In the genomic region with DNA sequence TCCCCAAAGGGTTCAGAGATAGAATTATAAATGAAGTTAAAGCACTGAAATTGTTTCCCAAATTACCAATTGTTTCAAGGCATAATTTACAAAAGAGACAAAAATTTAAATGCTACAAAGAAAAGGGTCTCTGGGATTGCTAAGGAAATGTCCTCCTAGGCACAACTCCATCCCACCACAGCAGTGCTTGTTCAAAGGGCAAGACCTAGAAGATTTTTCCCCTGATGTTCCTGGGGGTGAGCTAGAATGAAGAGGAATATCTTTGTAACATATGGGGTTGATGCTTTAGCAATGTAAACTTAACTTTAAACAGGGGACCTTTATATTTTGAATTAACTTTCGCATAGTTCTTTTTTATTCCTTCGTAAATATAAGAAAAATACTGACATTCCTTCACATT, we compare ENCODE assay signal across 13 cellular contexts. TPM values are rescaled to one million over a fixed set of nuclear protein-coding genes. Genes with fewer than 3 reads are reported as not detected.
DNase-seq lines count a peak whose midpoint lies in the region; ATAC-seq and TF ChIP-seq lines count a peak whose summit lies in the region.
"Had no signal": no experiment of that assay in that cellular context is flagged by ENCODE, and none has a peak within 500 bp of the region (broad histone marks: within the 10 kb centered on the region; RNA-seq: fewer than 3 reads in every experiment).

No MANE protein-coding gene starts in this region.

- DNase-seq in T-helper 1 cell (no peak), MM.1S (no peak), colonic mucosa (no peak), tibial artery (no peak), COR-L47 (lab: John Stamatoyannopoulos, UW) (no peak)
- DNase-seq: activated CD4-positive, CD25-positive, alpha-beta regulatory T cell; NCI-H187 treated with DMSO at 0.1 percent for 48 hours had no signal

- H3K4me3 Mint-ChIP-seq in T-helper 1 cell treated with Interleukin-12 subunit alpha and Interleukin-12 subunit beta and Interleukin-4 antibody, amounts not matched to agents 30 μg/mL and 1 μg/mL, for 36 hours = peak overlapping the region; percentile 99

- no peak overlapping the region for H2AFZ ChIP-seq in MM.1S (ENCODE audit: low read length)
- H2AFZ ChIP-seq: parathyroid adenoma had no signal

- peak overlapping the region; percentile 66 for H3K4me2 ChIP-seq in MM.1S (ENCODE audit: low read depth, low read length)

- no peaks in the 10 kb centered on the region for H3K36me3 ChIP-seq in MM.1S (replicated peaks; ENCODE audit: insufficient read depth, low read length)
- H3K36me3 ChIP-seq in colonic mucosa = no peaks in the 10 kb centered on the region
- no peaks in the 10 kb centered on the region for H3K36me3 ChIP-seq in tibial artery

- peak overlapping the region; percentile 98 for H3K27ac Mint-ChIP-seq in T-helper 1 cell treated with Interleukin-12 subunit alpha and Interleukin-12 subunit beta and Interleukin-4 antibody, amounts not matched to agents 30 μg/mL and 1 μg/mL, for 36 hours

- H3K27ac ChIP-seq in MM.1S (ENCODE audit: low read length) (peak overlapping the region; percentile 99; the same call in 1 of the 2 replicates), colonic mucosa (peak overlapping the region; percentile 66), skin epidermis (peak overlapping the region in 16 of 21 experiments; percentile 36 to 93 (median 68)), tibial artery (no peak overlapping the region)
- H3K27ac ChIP-seq: 22Rv1 had no signal

- ATAC-seq in GM18502 (IDR thresholded peaks at IDR 0.05; ENCODE audit: poor library complexity, unreplicated experiment) = no peak

- no peaks in the 10 kb centered on the region for H3K9me2 ChIP-seq in MM.1S (replicated peaks; ENCODE audit: insufficient read depth, low read length)

- peaks cover 81% of the 10 kb centered on the region for H3K79me2 ChIP-seq in MM.1S (ENCODE audit: low read length)
- H3K79me2 ChIP-seq: parathyroid adenoma had no signal

- peaks cover 37% of the 10 kb centered on the region for H3K36me3 Mint-ChIP-seq in T-helper 1 cell treated with Interleukin-12 subunit alpha and Interleukin-12 subunit beta and Interleukin-4 antibody, amounts not matched to agents 30 μg/mL and 1 μg/mL, for 36 hours (ENCODE audit: low read depth)

- TF ChIP-seq CTCF in MM.1S (IDR thresholded peaks at IDR 0.05; ENCODE audit: low read length) (no peak), colonic mucosa (IDR thresholded peaks at IDR 0.05) (no peak), tibial artery (IDR thresholded peaks at IDR 0.05) (no peak)

- H3K4me1 ChIP-seq in MM.1S (ENCODE audit: low read length) (peaks cover 33% of the 10 kb centered on the region), colonic mucosa (no peaks in the 10 kb centered on the region), tibial artery (no peaks in the 10 kb centered on the region)

- H3K9me3 ChIP-seq in MM.1S (replicated peaks; ENCODE audit: insufficient read depth, low read length) (no peaks in the 10 kb centered on the region), colonic mucosa (no peaks in the 10 kb centered on the region), tibial artery (no peaks in the 10 kb centered on the region)

- H3K9me3 Mint-ChIP-seq in T-helper 1 cell treated with Interleukin-12 subunit alpha and Interleukin-12 subunit beta and Interleukin-4 antibody, amounts not matched to agents 30 μg/mL and 1 μg/mL, for 36 hours = no peaks in the 10 kb centered on the region

- peaks cover 14% of the 10 kb centered on the region for H4K20me1 ChIP-seq in MM.1S (ENCODE audit: insufficient read depth, low read length)

- H3K4me1 Mint-ChIP-seq in T-helper 1 cell treated with Interleukin-12 subunit alpha and Interleukin-12 subunit beta and Interleukin-4 antibody, amounts not matched to agents 30 μg/mL and 1 μg/mL, for 36 hours (ENCODE audit: low read depth) = peaks cover 61% of the 10 kb centered on the region

- H3K4me3 ChIP-seq in MM.1S (ENCODE audit: low read length) = peak overlapping the region; percentile 81
- peak overlapping the region; percentile 25 for H3K4me3 ChIP-seq in colonic mucosa
- peak overlapping the region; percentile 26 to 46 (median 35) for H3K4me3 ChIP-seq in skin epidermis
- H3K4me3 ChIP-seq in tibial artery = peak overlapping the region in 1 of 2 donors; percentile 7

- H3K27me3 ChIP-seq in MM.1S (replicated peaks; ENCODE audit: insufficient read depth, low read length) (no peaks in the 10 kb centered on the region), colonic mucosa (no peaks in the 10 kb centered on the region), tibial artery (no peaks in the 10 kb centered on the region)

- peaks cover 40% of the 10 kb centered on the region for H3F3A ChIP-seq in MM.1S (ENCODE audit: insufficient read depth, low read length)

- no peaks in the 10 kb centered on the region for H3K27me3 Mint-ChIP-seq in T-helper 1 cell treated with Interleukin-12 subunit alpha and Interleukin-12 subunit beta and Interleukin-4 antibody, amounts not matched to agents 30 μg/mL and 1 μg/mL, for 36 hours (ENCODE audit: low read depth)

- intact Hi-C loops in colonic mucosa (cut with DNase I) = no loop called here
- intact Hi-C loops in tibial artery (cut with DNase I; ENCODE audit: low total_unique reads) = no loop called here

- H3K9ac ChIP-seq in MM.1S (ENCODE audit: low read length) (peak overlapping the region; percentile 82), colonic mucosa (ENCODE audit: low read depth in 2 of 2, low read length in 2 of 2) (no peak overlapping the region)
- H3K9ac ChIP-seq: parathyroid adenoma had no signal

RNA-seq across cellular contexts. Expression of gene LCP1, which starts 1.6 kb away (rescaled TPM):
- 10 to 100 TPM; 12.8 to 27.6 TPM for total RNA-seq in colonic mucosa

RNA-seq across cellular contexts. Expression of gene LRRC63, which starts 31.3 kb away (rescaled TPM):
- not detected for total RNA-seq in colonic mucosa
- total RNA-seq: astrocyte had no signal

Comparison
In these comparisons a context has a peak if more than half of its experiments do, and no peak if none do; other contexts are left out.
1. H3K27ac ChIP-seq: peak in MM.1S (single experiment), colonic mucosa (single experiment) and skin epidermis (16 of 21); none in tibial artery (0 of 2).